In genomic region chr5:173671121-173671949, GRCh38 we compare ENCODE assay signal across 9 cellular contexts. TPM values are rescaled to one million over a fixed set of nuclear protein-coding genes. Genes with fewer than 3 reads are reported as not detected.
DNase-seq lines count a peak whose midpoint lies in the region; ATAC-seq and TF ChIP-seq lines count a peak whose summit lies in the region.
"Had no signal": no experiment of that assay in that cellular context is flagged by ENCODE, and none has a peak within 500 bp of the region (broad histone marks: within the 10 kb centered on the region; RNA-seq: fewer than 3 reads in every experiment).

No MANE protein-coding gene starts in this region.

- H3K9ac ChIP-seq in GM23248 = peak overlapping the region; percentile 17; the same call in 1 of the 2 replicates

- in situ Hi-C loops in GM23248 (cut with MboI) = no loop called here

- DNase-seq in GM23248 (peak; percentile 66), cerebellum (ENCODE audit: low spot score) (peak; percentile 53), PC-9 (no peak), DMS153 treated with DMSO at 0.1 percent for 48 hours (lab: John Stamatoyannopoulos, UW; ENCODE audit: unreplicated experiment) (no peak)
- DNase-seq: activated CD4-positive, alpha-beta T cell treated with anti-CD3 and anti-CD28 coated beads, Interleukin-2, amount 50 U/mL, for 1 hour had no signal

- POLR2A ChIA-PET in PC-9 (lab: Charles Lee; ENCODE audit: unreplicated experiment) = no interaction called here

- H3K9me3 ChIP-seq in GM23248 (ENCODE audit: low read depth) = no peaks in the 10 kb centered on the region
- no peaks in the 10 kb centered on the region for H3K9me3 ChIP-seq in PC-9 (ENCODE audit: insufficient read depth, low read depth)

- intact Hi-C loops in PC-9 (cut with micrococcal nuclease; ENCODE audit: unreplicated experiment) = no loop called here

- H3K4me1 ChIP-seq in GM23248 (ENCODE audit: insufficient read depth) (peaks cover 12% of the 10 kb centered on the region), PC-9 (replicated peaks; ENCODE audit: insufficient read depth) (peaks cover 12% of the 10 kb centered on the region)

- H3K36me3 ChIP-seq in GM23248 (ENCODE audit: low read depth) (no peaks in the 10 kb centered on the region), PC-9 (ENCODE audit: low read depth) (no peaks in the 10 kb centered on the region)

- H3K27ac ChIP-seq in GM23248 = no peak overlapping the region
- peak overlapping the region; percentile 62 for H3K27ac ChIP-seq in layer of hippocampus (ENCODE audit: low read depth, low read length)
- H3K27ac ChIP-seq in skin epidermis = peak overlapping the region in 17 of 21 experiments; percentile 1 to 75 (median 44)
- H3K27ac ChIP-seq in PC-9 = no peak overlapping the region

- H3K79me2 ChIP-seq in GM23248 (ENCODE audit: insufficient read depth) = no peaks in the 10 kb centered on the region
- H3K79me2 ChIP-seq in PC-9 (ENCODE audit: low read depth) = no peaks in the 10 kb centered on the region

- WGBS in GM23248 (ENCODE audit: low coverage in 1 of 2, low lambda C conversion rate in 2 of 2, missing lambda C conversion rate in 2 of 2), 2 experiments = 23 to 24% methylated on average over 16 of the region's 16 CpGs

- H3K4me2 ChIP-seq in GM23248 (ENCODE audit: unreplicated experiment) (peak overlapping the region; percentile 50), PC-9 (no peak overlapping the region)

- peak overlapping the region; percentile 44 for H2AFZ ChIP-seq in GM23248
- no peak overlapping the region for H2AFZ ChIP-seq in PC-9

- no TSS peak for BruUV-seq in PC-9 (replicated peaks; lab: Mats Ljungman, UMichigan)

- H3K27me3 ChIP-seq in GM23248 (replicated peaks; ENCODE audit: insufficient read depth) (peaks cover 5% of the 10 kb centered on the region; the same call in 1 of the 2 replicates), layer of hippocampus (ENCODE audit: control insufficient read depth, insufficient read depth, low read length) (no peaks in the 10 kb centered on the region), PC-9 (ENCODE audit: insufficient read depth, low read depth) (no peaks in the 10 kb centered on the region)

- H3K4me3 ChIP-seq in GM23248 (peak overlapping the region; percentile 26), skin epidermis (peak overlapping the region in 1 of 7 experiments; percentile 2), PC-9 (no peak overlapping the region)

- H4K20me1 ChIP-seq in GM23248 (ENCODE audit: insufficient read depth) = no peaks in the 10 kb centered on the region
- H4K20me1 ChIP-seq in PC-9 (ENCODE audit: insufficient read depth) = no peaks in the 10 kb centered on the region

- ATAC-seq in HG02884 (IDR thresholded peaks at IDR 0.05; ENCODE audit: unreplicated experiment) = no peak
- ATAC-seq in HG03571 (IDR thresholded peaks at IDR 0.05; ENCODE audit: unreplicated experiment) = no peak

- no peak for TF ChIP-seq CTCF in PC-9 (conservative IDR thresholded peaks at IDR 0.05)

- no peaks in the 10 kb centered on the region for H3K9me2 ChIP-seq in GM23248 (ENCODE audit: insufficient read depth)
- H3K9me2 ChIP-seq in PC-9 (ENCODE audit: insufficient read depth) = no peaks in the 10 kb centered on the region

- CTCF ChIA-PET in PC-9 (lab: Charles Lee) = interaction anchor here (0.5 kb wide), 1 partner anchor 505 kb away, joined by 4 read pairs; no protein-coding TSS in a partner anchor

- H3F3A ChIP-seq in GM23248 (ENCODE audit: insufficient read depth) (peaks cover 8% of the 10 kb centered on the region; the same call in 1 of the 2 replicates), PC-9 (ENCODE audit: insufficient read depth, low read depth) (0 out of 2 replicates have a peak, but pooled peaks cover 4% of the 10 kb centered on the region)

RNA-seq across cellular contexts. Expression of gene BOD1, which starts 54.9 kb away (rescaled TPM):
- total RNA-seq in GM23248 (2014; rRNA removed; shearing (Covaris generic)) = 48.1 and 51.4 TPM in 2 replicates
- 64.3 and 66.1 TPM in 2 replicates for polyA plus RNA-seq in GM23248 (2016; fragmentation: Nextera tagmentation; extraction: Ambion mirVana)
- 46.4 TPM for total RNA-seq in cerebellum
- 62.2 and 73.2 TPM in 2 replicates for total RNA-seq in PC-9 (2021)

Comparison
In these comparisons a context has a peak if more than half of its experiments do, and no peak if none do; other contexts are left out.
1. DNase-seq: peak in GM23248 (single experiment) and cerebellum (single experiment); none in PC-9 (0 of 2) and DMS153 treated with DMSO at 0.1 percent for 48 hours (single experiment).
2. H3K27ac ChIP-seq: peak in layer of hippocampus (single experiment) and skin epidermis (17 of 21); none in GM23248 (single experiment) and PC-9 (single experiment).